Comparison of ENCODE assay signal across 19 cellular contexts in the genomic region with DNA sequence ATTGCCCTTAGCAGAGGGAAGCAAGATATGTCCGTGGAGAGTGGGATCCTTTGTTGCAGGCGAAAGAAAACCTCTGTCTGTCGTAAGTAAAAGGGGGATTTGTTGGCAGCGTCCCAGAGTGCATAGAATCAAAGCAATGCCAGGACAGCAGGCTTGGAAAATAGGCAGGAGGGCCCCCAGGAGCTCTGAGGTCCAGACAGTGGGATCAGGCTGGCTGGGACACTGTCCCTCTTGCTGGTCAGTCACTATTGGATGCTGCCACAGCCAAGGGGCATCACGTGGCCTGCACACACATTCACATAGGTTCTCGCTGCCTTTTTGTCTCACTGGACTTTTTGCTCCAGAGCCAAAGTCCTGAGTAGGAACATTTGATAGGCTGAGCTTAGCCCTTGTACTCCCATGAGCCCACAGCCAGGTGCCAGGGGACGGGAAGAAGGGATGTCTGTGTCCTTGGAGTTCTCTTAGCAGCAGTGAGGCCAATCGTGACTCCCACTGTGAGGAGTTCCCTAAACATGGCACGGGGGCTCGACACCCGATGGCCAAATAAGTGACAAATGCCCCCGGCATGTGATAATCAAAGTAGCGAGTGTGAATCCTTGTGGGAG.
"Had no signal": no experiment of that assay in that cellular context is flagged by ENCODE, and none has a peak within 500 bp of the region (broad histone marks: within the 10 kb centered on the region; RNA-seq: fewer than 3 reads in every experiment).

No MANE protein-coding gene starts in this region.

- H3K27ac Mint-ChIP-seq: activated CD8-positive, alpha-beta T cell treated with anti-CD3 and anti-CD28 coated beads, Interleukin-2, amount 10 ng/mL, durations not matched to agents 7 days and 5 days; activated naive CD4-positive, alpha-beta T cell treated with anti-CD3 and anti-CD28 coated beads, Interleukin-2, amount 50 U/mL, for 72 hours; activated T-helper 17 cell treated with anti-CD3 and anti-CD28 coated beads, Interleukin-2, amount 50 U/mL, for 72 hours; memory B cell; naive thymus-derived CD4-positive, alpha-beta T cell; T-helper 17 cell; WTC11 had no signal

- H3K4me3 Mint-ChIP-seq: activated CD8-positive, alpha-beta T cell treated with anti-CD3 and anti-CD28 coated beads, Interleukin-2, amount 10 ng/mL, durations not matched to agents 7 days and 5 days; activated T-helper 17 cell treated with anti-CD3 and anti-CD28 coated beads, Interleukin-2, amount 50 U/mL, for 72 hours; memory B cell; naive thymus-derived CD4-positive, alpha-beta T cell; T-helper 17 cell; WTC11 had no signal

- H3K4me3 ChIP-seq: gastroesophageal sphincter, right atrium auricular region, tibial nerve had no signal

- H3K27me3 Mint-ChIP-seq: activated T-helper 17 cell treated with anti-CD3 and anti-CD28 coated beads, Interleukin-2, amount 50 U/mL, for 72 hours; naive thymus-derived CD4-positive, alpha-beta T cell; T-helper 17 cell had no signal

- H3K36me3 Mint-ChIP-seq: WTC11 had no signal

- ATAC-seq: activated CD8-positive, alpha-beta T cell treated with anti-CD3 and anti-CD28 coated beads, Interleukin-2, amount 10 ng/mL, durations not matched to agents 7 days and 5 days; activated naive CD4-positive, alpha-beta T cell treated with anti-CD3 and anti-CD28 coated beads, Interleukin-2, amount 50 U/mL, for 72 hours; activated T-helper 17 cell treated with anti-CD3 and anti-CD28 coated beads, Interleukin-2, amount 50 U/mL, for 72 hours; gastroesophageal sphincter; naive thymus-derived CD4-positive, alpha-beta T cell; T-helper 17 cell; WTC11 had no signal

- H3K27me3 ChIP-seq: right atrium auricular region, tibial nerve had no signal

- DNase-seq: activated CD8-positive, alpha-beta T cell treated with anti-CD3 and anti-CD28 coated beads, Interleukin-2, amount 10 ng/mL, durations not matched to agents 7 days and 5 days; activated naive CD4-positive, alpha-beta T cell; cortex of kidney; hippocampal formation; midbrain; naive thymus-derived CD4-positive, alpha-beta T cell; occipital lobe; stimulated activated CD4-positive, alpha-beta T cell treated with anti-CD3 and anti-CD28 coated beads, Interleukin-2, amount 100 ng/mL, for 48 hours; stimulated activated naive CD4-positive, alpha-beta T cell treated with Interleukin-2 at 50 U/mL for 16 hours; T-helper 17 cell; T1000 had no signal

- H3K4me1 Mint-ChIP-seq: WTC11 had no signal

- H3K27ac ChIP-seq: gastroesophageal sphincter, parathyroid adenoma, right atrium auricular region, tibial nerve had no signal

- H3K4me1 ChIP-seq: gastroesophageal sphincter, right atrium auricular region, tibial nerve had no signal

- H3K9me3 Mint-ChIP-seq: activated naive CD4-positive, alpha-beta T cell treated with anti-CD3 and anti-CD28 coated beads, Interleukin-2, amount 50 U/mL, for 72 hours; activated T-helper 17 cell treated with anti-CD3 and anti-CD28 coated beads, Interleukin-2, amount 50 U/mL, for 72 hours; memory B cell; naive thymus-derived CD4-positive, alpha-beta T cell; WTC11 had no signal

- H3K9me3 ChIP-seq: gastroesophageal sphincter, right atrium auricular region, tibial nerve had no signal
